ENCODE assay signal across 9 cellular contexts in genomic region chr16:3645504-3646347, GRCh38. TPM values are rescaled to one million over a fixed set of nuclear protein-coding genes. Genes with fewer than 3 reads are reported as not detected.
A peak's percentile ranks its signal among the peaks of the same experiment; 100 is the strongest.
DNase-seq lines count a peak whose midpoint lies in the region; ATAC-seq and TF ChIP-seq lines count a peak whose summit lies in the region.
"Had no signal": no experiment of that assay in that cellular context is flagged by ENCODE, and none has a peak within 500 bp of the region (broad histone marks: within the 10 kb centered on the region; RNA-seq: fewer than 3 reads in every experiment).

No MANE protein-coding gene starts in this region.

- H3K18ac ChIP-seq in trophoblast cell (ENCODE audit: low read length), result no peak overlapping the region

- H3K4me1 Mint-ChIP-seq in activated CD4-positive, alpha-beta T cell treated with anti-CD3 and anti-CD28 coated beads, Interleukin-2, amount 10 ng/mL, durations not matched to agents 7 days and 5 days, result peaks cover 3% of the 10 kb centered on the region
- no peaks in the 10 kb centered on the region for H3K4me1 Mint-ChIP-seq in activated CD4-positive, alpha-beta T cell treated with anti-CD3 and anti-CD28 coated beads for 36 hours
- peaks cover 14% of the 10 kb centered on the region for H3K4me1 Mint-ChIP-seq in activated CD8-positive, alpha-beta memory T cell treated with anti-CD3 and anti-CD28 coated beads, Interleukin-2, amount 10 ng/mL, durations not matched to agents 7 days and 5 days

- no peaks in the 10 kb centered on the region for H3K9me3 Mint-ChIP-seq in activated CD4-positive, alpha-beta T cell treated with anti-CD3 and anti-CD28 coated beads, Interleukin-2, amount 10 ng/mL, durations not matched to agents 7 days and 5 days
- H3K9me3 Mint-ChIP-seq in activated CD4-positive, alpha-beta T cell treated with anti-CD3 and anti-CD28 coated beads for 36 hours (ENCODE audit: low read depth), result no peaks in the 10 kb centered on the region
- no peaks in the 10 kb centered on the region for H3K9me3 Mint-ChIP-seq in activated CD8-positive, alpha-beta memory T cell treated with anti-CD3 and anti-CD28 coated beads, Interleukin-2, amount 10 ng/mL, durations not matched to agents 7 days and 5 days (ENCODE audit: low read depth)

- no peak overlapping the region for H3K4ac ChIP-seq in trophoblast cell (ENCODE audit: low read depth, low read length)

- no peak for TF ChIP-seq CTCF in right lobe of liver (IDR thresholded peaks at IDR 0.05)
- TF ChIP-seq CTCF in stomach (IDR thresholded peaks at IDR 0.05), result no peak

- H3K9ac ChIP-seq in trophoblast cell (ENCODE audit: low read length), result no peak overlapping the region

- H3K27me3 ChIP-seq in right lobe of liver (no peaks in the 10 kb centered on the region), stomach (no peaks in the 10 kb centered on the region), MG63 (no peaks in the 10 kb centered on the region), trophoblast cell (ENCODE audit: insufficient read depth, low read length) (no peaks in the 10 kb centered on the region)

- intact Hi-C loops in activated CD4-positive, alpha-beta T cell treated with anti-CD3 and anti-CD28 coated beads for 36 hours (cut with DNase I, micrococcal nuclease), result no loop called here
- intact Hi-C loops in right lobe of liver (cut with DNase I), result no loop called here
- intact Hi-C loops in stomach (cut with DNase I; ENCODE audit: low total_unique reads), result no loop called here

- no peaks in the 10 kb centered on the region for H3K27me3 Mint-ChIP-seq in activated CD4-positive, alpha-beta T cell treated with anti-CD3 and anti-CD28 coated beads, Interleukin-2, amount 10 ng/mL, durations not matched to agents 7 days and 5 days
- H3K27me3 Mint-ChIP-seq in activated CD4-positive, alpha-beta T cell treated with anti-CD3 and anti-CD28 coated beads for 36 hours, result no peaks in the 10 kb centered on the region
- no peaks in the 10 kb centered on the region for H3K27me3 Mint-ChIP-seq in activated CD8-positive, alpha-beta memory T cell treated with anti-CD3 and anti-CD28 coated beads, Interleukin-2, amount 10 ng/mL, durations not matched to agents 7 days and 5 days

- WGBS in right lobe of liver (ENCODE audit: insufficient coverage, low coverage, low lambda C conversion rate, missing lambda C conversion rate), result 88% methylated on average over 5 of the region's 19 CpGs
- 71 to 84% (median 76%) methylated on average over 16 to 19 of the region's 19 CpGs for WGBS in stomach, 5 donors
- no CpG with 5 or more reads among the region's 19 CpGs for WGBS in trophoblast cell (ENCODE audit: extremely low coverage, insufficient coverage, insufficient read length)

- no peak overlapping the region for H4K8ac ChIP-seq in trophoblast cell (ENCODE audit: low read depth, low read length)

- no peaks in the 10 kb centered on the region for H3K79me2 ChIP-seq in trophoblast cell (ENCODE audit: control insufficient read depth, insufficient read depth, low read length, poor library complexity)

- TF ChIP-seq POLR2A in right lobe of liver (IDR thresholded peaks at IDR 0.05), result no peak
- TF ChIP-seq POLR2A in stomach (IDR thresholded peaks at IDR 0.05), result no peak

- no peak overlapping the region for H3K4me2 ChIP-seq in trophoblast cell (ENCODE audit: low read length)

- H3K23ac ChIP-seq in trophoblast cell (ENCODE audit: low read length), result no peak overlapping the region

- H3K27ac ChIP-seq in right lobe of liver (no peak overlapping the region), stomach (peak overlapping the region in 4 of 5 donors; percentile 21 to 47 (median 34)), trophoblast cell (ENCODE audit: low read depth, low read length) (no peak overlapping the region)

- H3K36me3 Mint-ChIP-seq in activated CD4-positive, alpha-beta T cell treated with anti-CD3 and anti-CD28 coated beads, Interleukin-2, amount 10 ng/mL, durations not matched to agents 7 days and 5 days (ENCODE audit: low read depth), result peaks cover 7% of the 10 kb centered on the region
- no peaks in the 10 kb centered on the region for H3K36me3 Mint-ChIP-seq in activated CD4-positive, alpha-beta T cell treated with anti-CD3 and anti-CD28 coated beads for 36 hours (ENCODE audit: low read depth)
- H3K36me3 Mint-ChIP-seq in activated CD8-positive, alpha-beta memory T cell treated with anti-CD3 and anti-CD28 coated beads, Interleukin-2, amount 10 ng/mL, durations not matched to agents 7 days and 5 days, result peaks cover 3% of the 10 kb centered on the region

- no peak overlapping the region for H3K14ac ChIP-seq in trophoblast cell (ENCODE audit: low read length)

- H3K4me1 ChIP-seq in right lobe of liver (peaks cover 0 to 9% (median 0%) of the 10 kb centered on the region in 4 donors), stomach (peaks cover 9 to 16% (median 13%) of the 10 kb centered on the region in 4 donors), trophoblast cell (ENCODE audit: control insufficient read depth in 1 of 2, insufficient read depth in 2 of 2, low read length in 2 of 2) (peaks cover 19 to 30% of the 10 kb centered on the region in 2 experiments)

- H3K4me3 ChIP-seq in right lobe of liver, result no peak overlapping the region
- no peak overlapping the region for H3K4me3 ChIP-seq in stomach
- no peak overlapping the region for H3K4me3 ChIP-seq in MG63
- H3K4me3 ChIP-seq in trophoblast cell (ENCODE audit: low read depth, low read length), result no peak overlapping the region

- no peak overlapping the region for H4K12ac ChIP-seq in trophoblast cell (ENCODE audit: low read depth, low read length)

- no peak overlapping the region for H3K4me3 Mint-ChIP-seq in activated CD4-positive, alpha-beta T cell treated with anti-CD3 and anti-CD28 coated beads, Interleukin-2, amount 10 ng/mL, durations not matched to agents 7 days and 5 days
- H3K4me3 Mint-ChIP-seq in activated CD4-positive, alpha-beta T cell treated with anti-CD3 and anti-CD28 coated beads for 36 hours, result no peak overlapping the region
- H3K4me3 Mint-ChIP-seq in activated CD8-positive, alpha-beta memory T cell treated with anti-CD3 and anti-CD28 coated beads, Interleukin-2, amount 10 ng/mL, durations not matched to agents 7 days and 5 days, result no peak overlapping the region

- no peak for TF ChIP-seq EP300 in stomach (IDR thresholded peaks at IDR 0.05)

- H3K27ac Mint-ChIP-seq in activated CD4-positive, alpha-beta T cell treated with anti-CD3 and anti-CD28 coated beads, Interleukin-2, amount 10 ng/mL, durations not matched to agents 7 days and 5 days, result peak overlapping the region; percentile 2
- H3K27ac Mint-ChIP-seq in activated CD4-positive, alpha-beta T cell treated with anti-CD3 and anti-CD28 coated beads for 36 hours, result no peak overlapping the region
- H3K27ac Mint-ChIP-seq in activated CD8-positive, alpha-beta memory T cell treated with anti-CD3 and anti-CD28 coated beads, Interleukin-2, amount 10 ng/mL, durations not matched to agents 7 days and 5 days, result peak overlapping the region; percentile 20

- H3K79me1 ChIP-seq in trophoblast cell (ENCODE audit: low read length), result peaks cover 15% of the 10 kb centered on the region

- POLR2A ChIA-PET in activated CD4-positive, alpha-beta T cell treated with anti-CD3 and anti-CD28 coated beads, Interleukin-2, amount 10 ng/mL, durations not matched to agents 7 days and 5 days (lab: Charles Lee), result no interaction called here
- POLR2A ChIA-PET in activated CD4-positive, alpha-beta T cell treated with anti-CD3 and anti-CD28 coated beads for 36 hours (lab: Charles Lee), result no interaction called here

- H3K9me3 ChIP-seq in right lobe of liver, result no peaks in the 10 kb centered on the region
- H3K9me3 ChIP-seq in stomach, result no peaks in the 10 kb centered on the region
- H3K9me3 ChIP-seq in MG63, result no peaks in the 10 kb centered on the region
- H3K9me3 ChIP-seq in trophoblast cell (ENCODE audit: insufficient read depth, low read depth, low read length), result peaks cover 2% of the 10 kb centered on the region

- DNase-seq in activated CD4-positive, alpha-beta T cell treated with anti-CD3 and anti-CD28 coated beads, Interleukin-2, amount 10 ng/mL, durations not matched to agents 7 days and 5 days, result no peak
- no peak for DNase-seq in activated CD4-positive, alpha-beta T cell treated with anti-CD3 and anti-CD28 coated beads for 36 hours
- DNase-seq in activated CD8-positive, alpha-beta memory T cell treated with anti-CD3 and anti-CD28 coated beads, Interleukin-2, amount 10 ng/mL, durations not matched to agents 7 days and 5 days, result peak; percentile 31
- DNase-seq in right lobe of liver (peak in 1 of 3 donors; percentile 35), stomach (peak; percentile 17), MG63 (no peak), NCI-H1694 treated with DMSO at 0.1 percent for 48 hours (lab: John Stamatoyannopoulos, UW) (no peak), trophoblast cell (no peak)
- DNase-seq: NCI-H2081 treated with DMSO at 0.1 percent for 48 hours had no signal

- no peak overlapping the region for H2BK12ac ChIP-seq in trophoblast cell (ENCODE audit: low read length)

- H2BK120ac ChIP-seq in trophoblast cell (ENCODE audit: insufficient read depth, low read length, poor library complexity), result no peak overlapping the region

- CTCF ChIA-PET in activated CD4-positive, alpha-beta T cell treated with anti-CD3 and anti-CD28 coated beads, Interleukin-2, amount 10 ng/mL, durations not matched to agents 7 days and 5 days (lab: Charles Lee), result interaction anchor here (0.6 to 1.5 kb wide), 3 partner anchors 8 to 42 kb away, joined by 3 to 5 read pairs (median 5); no protein-coding TSS in a partner anchor
- CTCF ChIA-PET in activated CD4-positive, alpha-beta T cell treated with anti-CD3 and anti-CD28 coated beads for 36 hours (lab: Charles Lee), result interaction anchor here (1.1 kb wide), 1 partner anchor 291 kb away, joined by 3 read pairs; no protein-coding TSS in a partner anchor
- CTCF ChIA-PET in activated CD8-positive, alpha-beta memory T cell treated with anti-CD3 and anti-CD28 coated beads, Interleukin-2, amount 10 ng/mL, durations not matched to agents 7 days and 5 days (lab: Charles Lee), result interaction anchor here (1.2 kb wide), 1 partner anchor 19 kb away, joined by 3 read pairs; no protein-coding TSS in a partner anchor

- H2AFZ ChIP-seq in trophoblast cell (ENCODE audit: insufficient read depth, low read length, poor library complexity), result no peak overlapping the region

- no peak for ATAC-seq in activated CD4-positive, alpha-beta T cell treated with anti-CD3 and anti-CD28 coated beads for 36 hours
- no peak for ATAC-seq in activated CD8-positive, alpha-beta memory T cell treated with anti-CD3 and anti-CD28 coated beads, Interleukin-2, amount 10 ng/mL, durations not matched to agents 7 days and 5 days
- peak; percentile 44 to 54 (median 50) for ATAC-seq in right lobe of liver

- H4K91ac ChIP-seq in trophoblast cell (ENCODE audit: low read depth, low read length), result no peak overlapping the region

- no peak overlapping the region for H2AK5ac ChIP-seq in trophoblast cell (ENCODE audit: low read length)

- H2BK5ac ChIP-seq in trophoblast cell (ENCODE audit: low read depth, low read length, poor library complexity), result no peak overlapping the region

- H3K36me3 ChIP-seq in right lobe of liver (no peaks in the 10 kb centered on the region), stomach (peaks cover 3 to 33% (median 24%) of the 10 kb centered on the region in 4 donors), MG63 (no peaks in the 10 kb centered on the region; the same call in 1 of the 2 replicates), trophoblast cell (ENCODE audit: control insufficient read depth in 1 of 2, insufficient read depth in 2 of 2, low read length in 2 of 2) (peaks cover 3 to 8% of the 10 kb centered on the region in 2 experiments)

RNA-seq across cellular contexts. Expression of gene DNASE1, which starts 8.8 kb away (rescaled TPM):
- total RNA-seq in activated CD4-positive, alpha-beta T cell treated with anti-CD3 and anti-CD28 coated beads, Interleukin-2, amount 10 ng/mL, durations not matched to agents 7 days and 5 days, result 10 to 100 TPM; 39.7 to 44.2 TPM
- total RNA-seq in activated CD4-positive, alpha-beta T cell treated with anti-CD3 and anti-CD28 coated beads for 36 hours, result 10 to 100 TPM; 10.1 to 11.3 TPM
- total RNA-seq in activated CD8-positive, alpha-beta memory T cell treated with anti-CD3 and anti-CD28 coated beads, Interleukin-2, amount 10 ng/mL, durations not matched to agents 7 days and 5 days, result 10 to 100 TPM; 33.8 to 53.4 TPM
- 1 to 10 TPM; 1.4 to 6.2 (median 3.1) TPM for total RNA-seq in right lobe of liver
- total RNA-seq in stomach, result 100 to 1,000 TPM in 1 of 5 donors, 10 to 100 TPM in 4; 35.2 to 128 (median 43.0) TPM
- polyA plus RNA-seq in stomach, result 10 to 100 TPM; 10.4 to 25.7 (median 25.0) TPM
- total RNA-seq in MG63 (2014; rRNA removed; shearing (Covaris generic); ENCODE audit: low replicate concordance), result 6.9 and 17.8 TPM in 2 replicates
- 10.6 and 11.7 TPM in 2 replicates for polyA plus RNA-seq in trophoblast cell (2013)

RNA-seq across cellular contexts. Expression of gene SLX4, which starts 34.3 kb away (rescaled TPM):
- 10 to 100 TPM; 13.2 to 13.8 TPM for total RNA-seq in activated CD4-positive, alpha-beta T cell treated with anti-CD3 and anti-CD28 coated beads, Interleukin-2, amount 10 ng/mL, durations not matched to agents 7 days and 5 days
- total RNA-seq in activated CD4-positive, alpha-beta T cell treated with anti-CD3 and anti-CD28 coated beads for 36 hours, result 10 to 100 TPM; 10.7 to 11.7 TPM
- total RNA-seq in activated CD8-positive, alpha-beta memory T cell treated with anti-CD3 and anti-CD28 coated beads, Interleukin-2, amount 10 ng/mL, durations not matched to agents 7 days and 5 days, result 10 to 100 TPM; 19.0 to 24.6 TPM
- total RNA-seq in right lobe of liver (1 to 10 TPM; 1.8 to 2.9 (median 2.2) TPM), stomach (10 to 100 TPM in 1 of 5 donors, 1 to 10 TPM in 4; 5.1 to 19.7 (median 8.0) TPM)
- polyA plus RNA-seq in stomach, result 1 to 10 TPM in 1 of 3 donors, under 1 TPM in 2; 0.76 to 1.3 (median 1.00) TPM
- 2.6 and 4.8 TPM in 2 replicates for total RNA-seq in MG63 (2014; rRNA removed; shearing (Covaris generic); ENCODE audit: low replicate concordance)
- polyA plus RNA-seq in trophoblast cell (2013), result 5.4 and 5.6 TPM in 2 replicates

Comparison
In these comparisons a context has a peak if more than half of its experiments do, and no peak if none do; other contexts are left out.
1. DNase-seq: peak in activated CD8-positive, alpha-beta memory T cell treated with anti-CD3 and anti-CD28 coated beads, Interleukin-2, amount 10 ng/mL, durations not matched to agents 7 days and 5 days (single experiment) and stomach (single experiment); none in activated CD4-positive, alpha-beta T cell treated with anti-CD3 and anti-CD28 coated beads, Interleukin-2, amount 10 ng/mL, durations not matched to agents 7 days and 5 days (single experiment), activated CD4-positive, alpha-beta T cell treated with anti-CD3 and anti-CD28 coated beads for 36 hours (single experiment), MG63 (single experiment), NCI-H1694 treated with DMSO at 0.1 percent for 48 hours (single experiment) and trophoblast cell (0 of 2).
2. ATAC-seq: peak in right lobe of liver (4 of 4); none in activated CD4-positive, alpha-beta T cell treated with anti-CD3 and anti-CD28 coated beads for 36 hours (single experiment) and activated CD8-positive, alpha-beta memory T cell treated with anti-CD3 and anti-CD28 coated beads, Interleukin-2, amount 10 ng/mL, durations not matched to agents 7 days and 5 days (single experiment).
3. H3K27ac ChIP-seq: peak in stomach (4 of 5); none in right lobe of liver (0 of 3) and trophoblast cell (single experiment).